ENCODE assay signal across 8 cellular contexts in genomic region chr10:32377458-32378370, GRCh38. TPM values are rescaled to one million over a fixed set of nuclear protein-coding genes. Genes with fewer than 3 reads are reported as not detected.
A peak's percentile ranks its signal among the peaks of the same experiment; 100 is the strongest.
DNase-seq lines count a peak whose midpoint lies in the region; ATAC-seq, FAIRE-seq and TF ChIP-seq lines count a peak whose summit lies in the region.

No MANE protein-coding gene starts in this region.

- peak; percentile 33 for ATAC-seq in HG02884 (IDR thresholded peaks at IDR 0.05; ENCODE audit: unreplicated experiment)

- H3K4me1 ChIP-seq in iPS-20b (ENCODE audit: insufficient read depth, low read length) (peaks cover 7% of the 10 kb centered on the region), small intestine (ENCODE audit: control insufficient read depth in 2 of 2, insufficient read depth in 1 of 2, low read depth in 1 of 2, low read length in 1 of 2) (no peaks in the 10 kb centered on the region)

- FAIRE-seq in small intestine (lab: Jason Lieb, UNC): no peak

- TF ChIP-seq CTCF in 22Rv1 (IDR thresholded peaks at IDR 0.05): peak; percentile 69
- peak; percentile 26 for TF ChIP-seq CTCF in MCF 10A (IDR thresholded peaks at IDR 0.05; ENCODE audit: unreplicated experiment)

- H3K4me3 ChIP-seq in iPS-20b (ENCODE audit: low read length) (peak overlapping the region; percentile 89), small intestine (ENCODE audit: low read depth in 1 of 2, low read length in 2 of 2) (peak overlapping the region; percentile 49 to 64)

- H3K9me3 ChIP-seq in iPS-20b (ENCODE audit: insufficient read depth, low read depth, low read length) (no peaks in the 10 kb centered on the region), small intestine (ENCODE audit: control insufficient read depth, low read depth) (no peaks in the 10 kb centered on the region)

- H3K36me3 Mint-ChIP-seq in MCF 10A (ENCODE audit: insufficient read depth, unreplicated experiment): no peaks in the 10 kb centered on the region

- peak overlapping the region; percentile 79 for H3K27ac ChIP-seq in 22Rv1
- no peak overlapping the region for H3K27ac ChIP-seq in iPS-20b (ENCODE audit: low read length)
- peak overlapping the region; percentile 32 to 50 for H3K27ac ChIP-seq in small intestine (ENCODE audit: low read depth in 1 of 2, low read length in 1 of 2)

- WGBS in small intestine, 3 donors: 0 to 1% (median 1%) methylated on average over 7 of the region's 7 CpGs

- peak overlapping the region; percentile 91; the same call in 1 of the 2 replicates for H3K9ac ChIP-seq in iPS-20b (ENCODE audit: low read depth, low read length)

- intact Hi-C loops in MCF 10A (cut with micrococcal nuclease): loop anchor here (2.0 to 10.0 kb wide), 2 partner anchors 69 to 627 kb away; partner anchors contain the start of gene CCDC7

- POLR2A ChIA-PET in MCF 10A (lab: Yijun Ruan, JAX): interaction anchor here (0.5 to 3.5 kb wide), 22 partner anchors 8 to 1958 kb away, joined by 3 to 34 read pairs (median 4); partner anchors contain the start of gene CCDC7

- DNase-seq in ELF-1 (ENCODE audit: low read depth, low spot score): peak; percentile 11
- DNase-seq in NOMO-1 (lab: John Stamatoyannopoulos, UW; ENCODE audit: unreplicated experiment in 2 of 2): peak; percentile 51 to 65
- peak; percentile 50 for DNase-seq in MCF 10A (ENCODE audit: unreplicated experiment)
- DNase-seq in small intestine: peak; percentile 63
- no peak for DNase-seq in cortex of kidney (lab: John Stamatoyannopoulos, UW)

- no peaks in the 10 kb centered on the region for H3K27me3 Mint-ChIP-seq in MCF 10A (ENCODE audit: insufficient read depth, unreplicated experiment)

- TSS peak; percentile 54 for BruUV-seq in MCF 10A (replicated peaks; lab: Mats Ljungman, UMichigan)

- H3K4me3 Mint-ChIP-seq in MCF 10A (ENCODE audit: unreplicated experiment): no peak overlapping the region

- H3K36me3 ChIP-seq in iPS-20b (ENCODE audit: insufficient read depth, low read depth, low read length) (no peaks in the 10 kb centered on the region), small intestine (ENCODE audit: control insufficient read depth in 2 of 2, insufficient read depth in 2 of 2, low read length in 2 of 2) (no peaks in the 10 kb centered on the region)

- no peaks in the 10 kb centered on the region for H3K9me3 Mint-ChIP-seq in MCF 10A (ENCODE audit: unreplicated experiment)

- no peak overlapping the region for H3K27ac Mint-ChIP-seq in MCF 10A (ENCODE audit: low read depth, unreplicated experiment)

- CTCF ChIA-PET in MCF 10A (lab: Yijun Ruan, JAX): interaction anchor here (0.7 to 1.4 kb wide), 5 partner anchors 9 to 345 kb away, joined by 3 to 5 read pairs (median 4); partner anchors contain the start of gene CCDC7

- peaks cover 9% of the 10 kb centered on the region for H3K4me1 Mint-ChIP-seq in MCF 10A (ENCODE audit: insufficient read depth, unreplicated experiment)

- no peaks in the 10 kb centered on the region for H3K27me3 ChIP-seq in iPS-20b (ENCODE audit: insufficient read depth, low read length)
- H3K27me3 ChIP-seq in small intestine (ENCODE audit: control insufficient read depth in 2 of 2, insufficient read depth in 2 of 2, low read length in 2 of 2): no peaks in the 10 kb centered on the region

RNA-seq across cellular contexts. Expression of gene EPC1, which starts 30.8 kb away (rescaled TPM):
- total RNA-seq in MCF 10A (2022): 23.7 and 25.5 TPM in 2 replicates
- polyA plus RNA-seq in small intestine: 10 to 100 TPM; 12.8 to 13.4 (median 13.2) TPM
